Comparison of ENCODE assay signal across 9 cellular contexts in the genomic region with DNA sequence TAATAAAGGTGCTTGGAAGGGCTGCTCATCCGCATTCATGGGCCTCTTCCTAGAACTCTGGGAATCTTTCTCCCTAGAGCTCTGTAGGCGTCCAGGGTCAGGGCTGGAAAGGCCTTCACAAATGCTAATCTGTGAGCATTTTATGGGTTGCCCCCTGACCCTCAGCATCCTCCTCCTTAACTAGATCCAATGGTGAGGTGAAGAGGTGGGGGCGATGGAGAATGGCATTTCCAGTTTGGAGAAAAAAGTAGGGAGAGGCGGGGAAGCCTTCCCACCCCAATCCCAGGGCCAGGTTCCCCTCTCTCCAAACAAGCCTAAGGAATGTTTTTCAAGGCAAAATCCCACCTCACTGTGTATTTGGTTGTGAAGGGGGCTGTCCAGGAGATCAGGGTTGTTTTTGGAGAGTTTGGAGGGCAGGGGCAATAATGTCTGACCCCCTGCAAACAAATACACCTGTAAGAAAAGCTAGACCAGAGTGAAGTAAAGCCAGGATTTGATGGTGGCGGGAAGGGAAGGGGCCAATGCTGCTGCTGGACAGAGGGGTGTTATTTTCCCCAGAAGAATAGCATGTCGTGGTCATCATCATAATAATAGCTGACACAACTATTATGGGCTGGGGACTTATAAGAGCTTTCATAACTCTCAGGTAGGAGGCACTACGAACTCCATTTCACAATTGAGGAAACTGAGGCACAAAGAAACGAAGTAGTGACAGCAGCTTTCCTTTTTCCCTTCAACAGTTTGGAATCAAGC. TPM values are rescaled to one million over a fixed set of nuclear protein-coding genes. Genes with fewer than 3 reads are reported as not detected.
A peak's percentile ranks its signal among the peaks of the same experiment; 100 is the strongest.
DNase-seq lines count a peak whose midpoint lies in the region; ATAC-seq and TF ChIP-seq lines count a peak whose summit lies in the region.
"Had no signal": no experiment of that assay in that cellular context is flagged by ENCODE, and none has a peak within 500 bp of the region (broad histone marks: within the 10 kb centered on the region; RNA-seq: fewer than 3 reads in every experiment).

No MANE protein-coding gene starts in this region.

- peaks cover 29% of the 10 kb centered on the region for H3K4me1 Mint-ChIP-seq in activated naive CD4-positive, alpha-beta T cell treated with anti-CD3 and anti-CD28 coated beads, Interleukin-2, amount 50 U/mL, for 24 hours
- peaks cover 28% of the 10 kb centered on the region for H3K4me1 Mint-ChIP-seq in activated naive CD4-positive, alpha-beta T cell treated with anti-CD3 and anti-CD28 coated beads for 36 hours (ENCODE audit: low read depth)
- H3K4me1 Mint-ChIP-seq in brain = peaks cover 14% of the 10 kb centered on the region
- peaks cover 5% of the 10 kb centered on the region for H3K4me1 Mint-ChIP-seq in memory B cell
- peaks cover 12 to 34% of the 10 kb centered on the region in 2 donors for H3K4me1 Mint-ChIP-seq in stimulated activated naive B cell treated with anti-CD40 and anti-IgM and Interleukin-4, amounts not matched to agents 10 μg/mL and 1 μg/mL and 100 μg/mL, for 72 hours

- H3K27ac Mint-ChIP-seq in activated naive CD4-positive, alpha-beta T cell treated with anti-CD3 and anti-CD28 coated beads, Interleukin-2, amount 50 U/mL, for 24 hours = no peak overlapping the region
- H3K27ac Mint-ChIP-seq in activated naive CD4-positive, alpha-beta T cell treated with anti-CD3 and anti-CD28 coated beads for 36 hours = no peak overlapping the region
- H3K27ac Mint-ChIP-seq in brain (peak overlapping the region in 4 of 5 experiments; percentile 51 to 99 (median 68)), memory B cell (no peak overlapping the region)
- H3K27ac Mint-ChIP-seq in stimulated activated naive B cell treated with anti-CD40 and anti-IgM and Interleukin-4, amounts not matched to agents 10 μg/mL and 1 μg/mL and 100 μg/mL, for 72 hours = no peak overlapping the region

- no peaks in the 10 kb centered on the region for H3K9me3 Mint-ChIP-seq in activated naive CD4-positive, alpha-beta T cell treated with anti-CD3 and anti-CD28 coated beads, Interleukin-2, amount 50 U/mL, for 24 hours
- no peaks in the 10 kb centered on the region for H3K9me3 Mint-ChIP-seq in activated naive CD4-positive, alpha-beta T cell treated with anti-CD3 and anti-CD28 coated beads for 36 hours
- H3K9me3 Mint-ChIP-seq in brain (peaks cover 0 to 4% (median 0%) of the 10 kb centered on the region in 5 experiments), memory B cell (no peaks in the 10 kb centered on the region)
- H3K9me3 Mint-ChIP-seq in stimulated activated naive B cell treated with anti-CD40 and anti-IgM and Interleukin-4, amounts not matched to agents 10 μg/mL and 1 μg/mL and 100 μg/mL, for 72 hours = no peaks in the 10 kb centered on the region

- peak overlapping the region; percentile 64 for H3K4me3 Mint-ChIP-seq in activated naive CD4-positive, alpha-beta T cell treated with anti-CD3 and anti-CD28 coated beads, Interleukin-2, amount 50 U/mL, for 24 hours
- no peak overlapping the region for H3K4me3 Mint-ChIP-seq in activated naive CD4-positive, alpha-beta T cell treated with anti-CD3 and anti-CD28 coated beads for 36 hours
- H3K4me3 Mint-ChIP-seq in brain (peak overlapping the region; percentile 41 to 99 (median 95)), memory B cell (peak overlapping the region; percentile 24)
- H3K4me3 Mint-ChIP-seq in stimulated activated naive B cell treated with anti-CD40 and anti-IgM and Interleukin-4, amounts not matched to agents 10 μg/mL and 1 μg/mL and 100 μg/mL, for 72 hours = peak overlapping the region; percentile 10 to 80

- intact Hi-C loops in activated naive CD4-positive, alpha-beta T cell treated with anti-CD3 and anti-CD28 coated beads for 36 hours (cut with micrococcal nuclease) = loop anchor here (1.0 kb wide), 2 partner anchors 96 to 342 kb away; no protein-coding TSS in a partner anchor
- intact Hi-C loops in adrenal gland (cut with DNase I) = loop anchor here in 1 of 2 donors (5.0 to 10.0 kb wide), 2 partner anchors 304 to 568 kb away; no protein-coding TSS in a partner anchor

- TF ChIP-seq POLR2A in adrenal gland (IDR thresholded peaks at IDR 0.05) = no peak

- H3K27ac ChIP-seq in adrenal gland = no peak overlapping the region

- TF ChIP-seq CTCF in brain (conservative IDR thresholded peaks at IDR 0.05) = no peak
- no peak for TF ChIP-seq CTCF in adrenal gland (IDR thresholded peaks at IDR 0.05)

- DNase-seq in activated naive CD4-positive, alpha-beta T cell treated with anti-CD3 and anti-CD28 coated beads for 36 hours = no peak
- no peak for DNase-seq in memory B cell (ENCODE audit: low spot score in 2 of 2)
- DNase-seq in stimulated activated naive B cell treated with anti-CD40 and anti-IgM and Interleukin-4, amounts not matched to agents 10 μg/mL and 1 μg/mL and 100 μg/mL, for 72 hours = no peak
- no peak for DNase-seq in adrenal gland
- DNase-seq: amniotic stem cell had no signal

- ATAC-seq in memory B cell (ENCODE audit: low read depth) (no peak), HG03039 (IDR thresholded peaks at IDR 0.05; ENCODE audit: unreplicated experiment) (no peak), GM21576 (IDR thresholded peaks at IDR 0.05; ENCODE audit: unreplicated experiment) (no peak)
- no peak for ATAC-seq in stimulated activated naive B cell treated with anti-CD40 and anti-IgM and Interleukin-4, amounts not matched to agents 10 μg/mL and 1 μg/mL and 100 μg/mL, for 72 hours (replicated peaks)

- H3K27me3 Mint-ChIP-seq in activated naive CD4-positive, alpha-beta T cell treated with anti-CD3 and anti-CD28 coated beads, Interleukin-2, amount 50 U/mL, for 24 hours = peaks cover 42% of the 10 kb centered on the region
- H3K27me3 Mint-ChIP-seq in activated naive CD4-positive, alpha-beta T cell treated with anti-CD3 and anti-CD28 coated beads for 36 hours (ENCODE audit: low read depth) = peaks cover 51% of the 10 kb centered on the region
- H3K27me3 Mint-ChIP-seq in brain = peaks cover 19% of the 10 kb centered on the region
- peaks cover 18% of the 10 kb centered on the region for H3K27me3 Mint-ChIP-seq in memory B cell
- H3K27me3 Mint-ChIP-seq in stimulated activated naive B cell treated with anti-CD40 and anti-IgM and Interleukin-4, amounts not matched to agents 10 μg/mL and 1 μg/mL and 100 μg/mL, for 72 hours = peaks cover 55 to 70% of the 10 kb centered on the region in 2 donors

- CTCF ChIA-PET in activated naive CD4-positive, alpha-beta T cell treated with anti-CD3 and anti-CD28 coated beads for 36 hours (lab: Charles Lee) = interaction anchor here (0.6 to 3.5 kb wide), 27 partner anchors 9 to 674 kb away, joined by 3 to 29 read pairs (median 4); no protein-coding TSS in a partner anchor

- H3K9me3 ChIP-seq in adrenal gland (replicated peaks in 1 of 3) = no peaks in the 10 kb centered on the region

- no peaks in the 10 kb centered on the region for H3K36me3 ChIP-seq in adrenal gland (replicated peaks in 1 of 2)

- 62 to 71% (median 67%) methylated on average over 8 of the region's 8 CpGs for WGBS in adrenal gland, 4 donors

- peaks cover 19 to 30% of the 10 kb centered on the region in 2 donors for H3K4me1 ChIP-seq in adrenal gland (replicated peaks in 1 of 2)

- H3K36me3 Mint-ChIP-seq in activated naive CD4-positive, alpha-beta T cell treated with anti-CD3 and anti-CD28 coated beads, Interleukin-2, amount 50 U/mL, for 24 hours = no peaks in the 10 kb centered on the region
- H3K36me3 Mint-ChIP-seq in activated naive CD4-positive, alpha-beta T cell treated with anti-CD3 and anti-CD28 coated beads for 36 hours (ENCODE audit: low read depth) = no peaks in the 10 kb centered on the region
- H3K36me3 Mint-ChIP-seq in brain (peaks cover 6% of the 10 kb centered on the region), memory B cell (no peaks in the 10 kb centered on the region)
- no peaks in the 10 kb centered on the region for H3K36me3 Mint-ChIP-seq in stimulated activated naive B cell treated with anti-CD40 and anti-IgM and Interleukin-4, amounts not matched to agents 10 μg/mL and 1 μg/mL and 100 μg/mL, for 72 hours

- H3K4me3 ChIP-seq in adrenal gland = peak overlapping the region in 1 of 4 donors; percentile 48

- peaks cover 35% of the 10 kb centered on the region for H3K27me3 ChIP-seq in adrenal gland

RNA-seq across cellular contexts. Expression of a gene that starts 1.4 kb away (rescaled TPM):
- total RNA-seq in activated naive CD4-positive, alpha-beta T cell treated with anti-CD3 and anti-CD28 coated beads for 36 hours = under 1 TPM in 1 of 2 experiments, not detected in 1; 0.19 TPM
- 12.0 TPM for polyA plus RNA-seq in brain (ENCODE audit: insufficient read depth, low read depth, low replicate concordance)
- 1 to 10 TPM in 5 of 8 donors, under 1 TPM in 3; 0.24 to 1.8 (median 1.3) TPM for total RNA-seq in adrenal gland
- polyA plus RNA-seq in adrenal gland = under 1 TPM; 0.49 to 0.88 (median 0.61) TPM

Comparison
In these comparisons a context has a peak if more than half of its experiments do, and no peak if none do; other contexts are left out.
1. H3K27ac Mint-ChIP-seq: peak in brain (4 of 5); none in activated naive CD4-positive, alpha-beta T cell treated with anti-CD3 and anti-CD28 coated beads, Interleukin-2, amount 50 U/mL, for 24 hours (single experiment), activated naive CD4-positive, alpha-beta T cell treated with anti-CD3 and anti-CD28 coated beads for 36 hours (single experiment), memory B cell (single experiment) and stimulated activated naive B cell treated with anti-CD40 and anti-IgM and Interleukin-4, amounts not matched to agents 10 μg/mL and 1 μg/mL and 100 μg/mL, for 72 hours (single experiment).